27 cellular contexts compared by ENCODE assay signal in the genomic region with DNA sequence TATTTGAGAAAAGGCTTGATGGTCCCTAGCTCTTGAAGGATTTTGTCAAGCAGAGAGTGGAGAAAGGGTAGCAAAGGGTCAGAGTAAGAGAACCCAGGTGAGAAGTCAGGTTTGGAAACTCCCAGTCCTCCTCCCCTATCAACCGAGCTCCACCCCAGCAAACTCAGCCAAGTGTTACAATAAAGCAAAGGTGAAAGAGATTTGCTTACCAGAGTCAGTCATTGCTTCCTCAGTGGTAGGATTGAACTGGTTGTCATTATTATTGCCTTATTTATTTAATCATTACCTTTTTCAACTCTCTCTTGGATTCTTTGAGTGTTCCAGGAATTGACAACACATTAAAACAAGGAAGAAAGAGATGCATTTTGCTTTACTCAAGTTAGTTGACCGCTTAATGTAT.
"Had no signal": no experiment of that assay in that cellular context is flagged by ENCODE, and none has a peak within 500 bp of the region (broad histone marks: within the 10 kb centered on the region; RNA-seq: fewer than 3 reads in every experiment).

No MANE protein-coding gene starts in this region.

- DNase-seq: activated CD4-positive, alpha-beta T cell treated with anti-CD3 and anti-CD28 coated beads for 48 hours; activated CD4-positive, alpha-beta T cell treated with anti-CD3 and anti-CD28 coated beads, Interleukin-2, amount 50 U/mL, for 4 hours; activated CD8-positive, alpha-beta memory T cell treated with anti-CD3 and anti-CD28 coated beads, Interleukin-2, amount 50 U/mL, for 48 hours; activated CD8-positive, alpha-beta T cell treated with anti-CD3 and anti-CD28 coated beads, Interleukin-2, amount 10 ng/mL, durations not matched to agents 7 days and 5 days; activated naive CD4-positive, alpha-beta T cell treated with anti-CD3 and anti-CD28 coated beads, Interleukin-2, amount 50 U/mL, for 16 hours; activated naive CD8-positive, alpha-beta T cell treated with anti-CD3 and anti-CD28 coated beads, Interleukin-2, amount 10 ng/mL, durations not matched to agents 7 days and 5 days; activated T-cell treated with anti-CD3 and anti-CD28 coated beads, Interleukin-2, amount 50 U/mL, for 1 hour; adrenal gland; anterior cingulate cortex; MG63; MV-4-11; NCI-H1092 treated with DMSO at 0.1 percent for 48 hours; NCI-H1417 treated with DMSO at 0.1 percent for 48 hours; NCI-H1694; NCI-H2029; NCI-H2107; NCI-H2171 treated with DMSO at 0.1 percent for 48 hours; NCI-H345; NCI-H510A; NCI-H526 treated with DMSO at 0.1 percent for 48 hours; SHP77; SW 1271 had no signal

- H3K27me3 Mint-ChIP-seq: activated naive CD8-positive, alpha-beta T cell treated with anti-CD3 and anti-CD28 coated beads, Interleukin-2, amount 10 ng/mL, durations not matched to agents 7 days and 5 days had no signal

- H3K4me1 Mint-ChIP-seq: activated naive CD8-positive, alpha-beta T cell treated with anti-CD3 and anti-CD28 coated beads, Interleukin-2, amount 10 ng/mL, durations not matched to agents 7 days and 5 days had no signal

- ATAC-seq: activated CD4-positive, CD25-positive, alpha-beta regulatory T cell treated with anti-CD3 and anti-CD28 coated beads, Interleukin-2, amount 50 U/mL, for 24 hours; activated CD8-positive, alpha-beta T cell treated with anti-CD3 and anti-CD28 coated beads, Interleukin-2, amount 10 ng/mL, durations not matched to agents 7 days and 5 days; SK-N-SH treated with all-trans-retinoic acid at 6 μM for 48 hours had no signal

- H3K36me3 Mint-ChIP-seq: activated naive CD8-positive, alpha-beta T cell treated with anti-CD3 and anti-CD28 coated beads, Interleukin-2, amount 10 ng/mL, durations not matched to agents 7 days and 5 days had no signal

- FAIRE-seq: RCC 7860 had no signal

- H3K4me1 ChIP-seq: adrenal gland, SJSA1 had no signal

- H3K27ac Mint-ChIP-seq: activated CD8-positive, alpha-beta T cell treated with anti-CD3 and anti-CD28 coated beads, Interleukin-2, amount 10 ng/mL, durations not matched to agents 7 days and 5 days; activated naive CD8-positive, alpha-beta T cell treated with anti-CD3 and anti-CD28 coated beads, Interleukin-2, amount 10 ng/mL, durations not matched to agents 7 days and 5 days; T-helper 2 cell treated with Interferon-gamma antibody and Interleukin-4, amounts not matched to agents 5 μg/mL and 100 μg/mL, for 36 hours had no signal

- H3K4me3 ChIP-seq: adrenal gland, MG63, SJSA1 had no signal

- H3K27me3 ChIP-seq: adrenal gland, MG63, SJSA1 had no signal

- H3K4me3 Mint-ChIP-seq: activated CD8-positive, alpha-beta T cell treated with anti-CD3 and anti-CD28 coated beads, Interleukin-2, amount 10 ng/mL, durations not matched to agents 7 days and 5 days; activated naive CD8-positive, alpha-beta T cell treated with anti-CD3 and anti-CD28 coated beads, Interleukin-2, amount 10 ng/mL, durations not matched to agents 7 days and 5 days; T-helper 2 cell treated with Interferon-gamma antibody and Interleukin-4, amounts not matched to agents 5 μg/mL and 100 μg/mL, for 36 hours had no signal

- H3K27ac ChIP-seq: adrenal gland, SJSA1 had no signal

- H3K9me3 ChIP-seq: adrenal gland, MG63, SJSA1 had no signal

- H3K9me3 Mint-ChIP-seq: activated naive CD8-positive, alpha-beta T cell treated with anti-CD3 and anti-CD28 coated beads, Interleukin-2, amount 10 ng/mL, durations not matched to agents 7 days and 5 days; T-helper 2 cell treated with Interferon-gamma antibody and Interleukin-4, amounts not matched to agents 5 μg/mL and 100 μg/mL, for 36 hours had no signal

- H3K36me3 ChIP-seq: adrenal gland, MG63, SJSA1 had no signal
